In genomic region chr9:97695390-97695789, GRCh38 we compare ENCODE assay signal across 9 cellular contexts. TPM values are rescaled to one million over a fixed set of nuclear protein-coding genes. Genes with fewer than 3 reads are reported as not detected.
DNase-seq lines count a peak whose midpoint lies in the region; ATAC-seq, FAIRE-seq and TF ChIP-seq lines count a peak whose summit lies in the region.
"Had no signal": no experiment of that assay in that cellular context is flagged by ENCODE, and none has a peak within 500 bp of the region (broad histone marks: within the 10 kb centered on the region; RNA-seq: fewer than 3 reads in every experiment).

No MANE protein-coding gene starts in this region.

- TF ChIP-seq RAD21 in HepG2 (CRISPR knock-in tag; IDR thresholded peaks at IDR 0.05), result no peak

- TF ChIP-seq POLR2A in HepG2 (IDR thresholded peaks at IDR 0.05; ENCODE audit: insufficient read depth in 1 of 2, low read depth in 2 of 2, low read length in 2 of 2) (no peak), right lobe of liver (IDR thresholded peaks at IDR 0.05) (no peak), vagina (IDR thresholded peaks at IDR 0.05) (no peak)

- TF ChIP-seq CTCF in HepG2 (CRISPR knock-in tag; IDR thresholded peaks at IDR 0.05) (no peak), right lobe of liver (IDR thresholded peaks at IDR 0.05) (no peak), vagina (IDR thresholded peaks at IDR 0.05) (no peak)

- peaks cover 42% of the 10 kb centered on the region for H3K4me1 Mint-ChIP-seq in activated T-helper 2 cell treated with anti-CD3 and anti-CD28 coated beads, Interferon-gamma antibody, Interleukin-2, Interleukin-4, amounts not matched to agents 10 μg/mL and 5 μg/mL and 100 μg/mL, durations not matched to agents 14 hours and 24 hours and 36 hours (ENCODE audit: low read depth)
- H3K4me1 Mint-ChIP-seq in memory B cell, result peaks cover 43% of the 10 kb centered on the region

- no peaks in the 10 kb centered on the region for H3K27me3 Mint-ChIP-seq in activated T-helper 2 cell treated with anti-CD3 and anti-CD28 coated beads, Interferon-gamma antibody, Interleukin-2, Interleukin-4, amounts not matched to agents 10 μg/mL and 5 μg/mL and 100 μg/mL, durations not matched to agents 14 hours and 24 hours and 36 hours (ENCODE audit: low read depth)
- no peaks in the 10 kb centered on the region for H3K27me3 Mint-ChIP-seq in memory B cell

- peak overlapping the region; percentile 90 for H3K4me3 Mint-ChIP-seq in activated T-helper 2 cell treated with anti-CD3 and anti-CD28 coated beads, Interferon-gamma antibody, Interleukin-2, Interleukin-4, amounts not matched to agents 10 μg/mL and 5 μg/mL and 100 μg/mL, durations not matched to agents 14 hours and 24 hours and 36 hours (ENCODE audit: low read depth)
- H3K4me3 Mint-ChIP-seq in memory B cell, result peak overlapping the region; percentile 92

- H3K4me2 ChIP-seq in HepG2 (ENCODE audit: low read depth, low read length), result peak overlapping the region; percentile 81

- H3K9ac ChIP-seq in HepG2 (ENCODE audit: insufficient read depth, low read depth, low read length), result peak overlapping the region; percentile 92

- 25% methylated on average over 3 of the region's 3 CpGs for WGBS in HepG2 (ENCODE audit: low lambda C conversion rate)
- WGBS in right lobe of liver (ENCODE audit: insufficient coverage, low coverage, low lambda C conversion rate, missing lambda C conversion rate), result 64% methylated on average over 3 of the region's 3 CpGs

- POLR2A ChIA-PET in HepG2 (lab: Yijun Ruan, JAX), result interaction anchor here (1.1 to 2.8 kb wide), 2 partner anchors 62 to 227 kb away, joined by 3 to 20 read pairs; partner anchors contain the start of genes NCBP1, TRMO and TSTD2

- CTCF ChIA-PET in HepG2 (lab: Yijun Ruan, JAX; ENCODE audit: low intra/inter-chr PET ratio, low total read pairs), result no interaction called here

- TF ChIP-seq EP300 in HepG2 (IDR thresholded peaks at IDR 0.05; ENCODE audit: low read depth in 2 of 2, low read length in 2 of 2), result no peak
- TF ChIP-seq EP300 in HepG2 (CRISPR knock-in tag; IDR thresholded peaks at IDR 0.05; ENCODE audit: borderline replicate concordance), result no peak

- H3K36me3 ChIP-seq in HepG2 (replicated peaks in 1 of 2; ENCODE audit: control insufficient read depth in 1 of 2, insufficient read depth in 2 of 2, low read length in 2 of 2), result peaks cover 7 to 8% of the 10 kb centered on the region in 2 experiments; a peak in 4 of 5 replicates
- peaks cover 0 to 20% (median 10%) of the 10 kb centered on the region in 4 donors for H3K36me3 ChIP-seq in right lobe of liver
- peaks cover 0 to 19% of the 10 kb centered on the region in 2 donors for H3K36me3 ChIP-seq in vagina

- H3K4me3 ChIP-seq in HepG2 (replicated peaks in 1 of 3; ENCODE audit: insufficient read depth in 1 of 3, low read depth in 2 of 3, low read length in 3 of 3) (peak overlapping the region; percentile 83 to 86 (median 85); a peak in 5 of 6 replicates), right lobe of liver (no peak overlapping the region), vagina (peak overlapping the region; percentile 93 to 99)

- H4K20me1 ChIP-seq in HepG2 (ENCODE audit: insufficient read depth, low read length), result no peaks in the 10 kb centered on the region

- no TSS peak for BruUV-seq in HepG2 (replicated peaks; lab: Mats Ljungman, UMichigan)

- in situ Hi-C loops in HepG2 (cut with HindIII; ENCODE audit: extremely low pct_ligation_motif_present, low pct_unique_long_range_greater_than_20kb), result no loop called here

- FAIRE-seq in HepG2 (lab: Jason Lieb, UNC), result peak; percentile 4

- H3K9me3 Mint-ChIP-seq in activated T-helper 2 cell treated with anti-CD3 and anti-CD28 coated beads, Interferon-gamma antibody, Interleukin-2, Interleukin-4, amounts not matched to agents 10 μg/mL and 5 μg/mL and 100 μg/mL, durations not matched to agents 14 hours and 24 hours and 36 hours, result no peaks in the 10 kb centered on the region
- no peaks in the 10 kb centered on the region for H3K9me3 Mint-ChIP-seq in memory B cell

- H3K4me1 ChIP-seq in HepG2 (ENCODE audit: insufficient read depth, low read length) (peaks cover 57% of the 10 kb centered on the region), right lobe of liver (peaks cover 0 to 37% (median 11%) of the 10 kb centered on the region in 4 donors), vagina (peaks cover 48% of the 10 kb centered on the region)

- intact Hi-C loops in HepG2 (cut with micrococcal nuclease; ENCODE audit: unreplicated experiment) (no loop called here), right lobe of liver (cut with DNase I) (no loop called here), vagina (cut with DNase I) (no loop called here)
- intact Hi-C loops in activated T-helper 2 cell treated with anti-CD3 and anti-CD28 coated beads, Interferon-gamma antibody, Interleukin-2, Interleukin-4, amounts not matched to agents 10 μg/mL and 5 μg/mL and 100 μg/mL, durations not matched to agents 14 hours and 24 hours and 36 hours (cut with micrococcal nuclease), result loop anchor here (5.0 kb wide), 1 partner anchor 207 kb away; no protein-coding TSS in a partner anchor

- H3K9me3 ChIP-seq in HepG2 (ENCODE audit: low read length), result no peaks in the 10 kb centered on the region
- no peaks in the 10 kb centered on the region for H3K9me3 ChIP-seq in right lobe of liver
- H3K9me3 ChIP-seq in vagina, result no peaks in the 10 kb centered on the region

- peaks cover 34% of the 10 kb centered on the region for H3K79me2 ChIP-seq in HepG2 (ENCODE audit: insufficient read depth, low read length)

- peaks cover 36% of the 10 kb centered on the region for H3K36me3 Mint-ChIP-seq in activated T-helper 2 cell treated with anti-CD3 and anti-CD28 coated beads, Interferon-gamma antibody, Interleukin-2, Interleukin-4, amounts not matched to agents 10 μg/mL and 5 μg/mL and 100 μg/mL, durations not matched to agents 14 hours and 24 hours and 36 hours (ENCODE audit: low read depth)
- H3K36me3 Mint-ChIP-seq in memory B cell, result peaks cover 6% of the 10 kb centered on the region

- ATAC-seq in HepG2 (no peak), right lobe of liver (no peak), memory B cell (ENCODE audit: low read depth) (no peak)

- no peak overlapping the region for H2AFZ ChIP-seq in HepG2 (ENCODE audit: low read length)

- DNase-seq in HepG2 (ENCODE audit: low spot score) (no peak), right lobe of liver (no peak), memory B cell (ENCODE audit: low spot score in 2 of 2) (no peak), vagina (ENCODE audit: extremely low spot score in 2 of 2) (no peak), SKM-1 (lab: John Stamatoyannopoulos, UW; ENCODE audit: unreplicated experiment) (no peak), SHP77 treated with DMSO at 0.1 percent for 48 hours (lab: John Stamatoyannopoulos, UW) (no peak)
- DNase-seq in activated T-helper 2 cell treated with anti-CD3 and anti-CD28 coated beads, Interferon-gamma antibody, Interleukin-2, Interleukin-4, amounts not matched to agents 10 μg/mL and 5 μg/mL and 100 μg/mL, durations not matched to agents 14 hours and 24 hours and 36 hours (ENCODE audit: low spot score), result no peak
- no peak for DNase-seq in stimulated activated CD4-positive, alpha-beta T cell treated with anti-CD3 and anti-CD28 coated beads, Interleukin-2, amount 100 ng/mL, for 24 hours
- DNase-seq: NCI-H2171 treated with DMSO at 0.1 percent for 48 hours had no signal

- H3K27ac ChIP-seq in HepG2 (ENCODE audit: extremely low read length, insufficient read depth, low read length) (no peak overlapping the region), right lobe of liver (no peak overlapping the region), vagina (no peak overlapping the region)

- peak overlapping the region; percentile 83 for H3K27ac Mint-ChIP-seq in activated T-helper 2 cell treated with anti-CD3 and anti-CD28 coated beads, Interferon-gamma antibody, Interleukin-2, Interleukin-4, amounts not matched to agents 10 μg/mL and 5 μg/mL and 100 μg/mL, durations not matched to agents 14 hours and 24 hours and 36 hours
- H3K27ac Mint-ChIP-seq in memory B cell, result no peak overlapping the region

- H3K27me3 ChIP-seq in HepG2 (ENCODE audit: control insufficient read depth in 1 of 2, insufficient read depth in 2 of 2, low read length in 2 of 2), result no peaks in the 10 kb centered on the region
- no peaks in the 10 kb centered on the region for H3K27me3 ChIP-seq in right lobe of liver
- H3K27me3 ChIP-seq in vagina, result no peaks in the 10 kb centered on the region

TF ChIP-seq in HepG2, 621 proteins besides CTCF, POLR2A, EP300 and RAD21 (continues in another document):
- no peak for TF ChIP-seq TAF15 (IDR thresholded peaks at IDR 0.05; ENCODE audit: low read depth, low read length, poor library complexity, severe bottlenecking)
- no peak for TF ChIP-seq RNF2 (conservative IDR thresholded peaks at IDR 0.05; ENCODE audit: low read depth)
- no peak for TF ChIP-seq ZEB1 (IDR thresholded peaks at IDR 0.05; ENCODE audit: insufficient replicate concordance, low read depth)

RNA-seq across cellular contexts. Expression of gene XPA, which starts 1.8 kb away (rescaled TPM):
- total RNA-seq in HepG2 (2016; rRNA removed; fragmentation: Illumina TruSeq; extraction: Trizol), result 12.5 and 15.2 TPM in 2 replicates
- 6.3 TPM in 2 replicates for total RNA-seq in HepG2 (2016; cell fraction: cytosol; rRNA removed; fragmentation: Illumina TruSeq; extraction: Trizol; ENCODE audit: low read depth)
- 12.1 and 13.9 TPM in 2 replicates for total RNA-seq in HepG2 (2016; cell fraction: insoluble cytoplasmic fraction; rRNA removed; fragmentation: Illumina TruSeq; extraction: Trizol)
- total RNA-seq in HepG2 (2016; cell fraction: membrane; rRNA removed; fragmentation: Illumina TruSeq; extraction: Trizol), result 6.6 and 7.3 TPM in 2 replicates
- total RNA-seq in HepG2 (2016; cell fraction: nucleus; rRNA removed; fragmentation: Illumina TruSeq; extraction: Trizol), result 14.5 and 16.6 TPM in 2 replicates
- 2.3 and 2.5 TPM in 2 replicates for polyA plus RNA-seq in HepG2 (2011; rRNA removed)
- 1.2 and 1.4 TPM in 2 replicates for polyA plus RNA-seq in HepG2 (2011; cell fraction: cytosol; rRNA removed)
- 1.9 and 3.0 TPM in 2 replicates for polyA plus RNA-seq in HepG2 (2011; cell fraction: nucleus; rRNA removed)
- 8.1 and 11.3 TPM in 2 replicates for polyA plus RNA-seq in HepG2 (2012)
- polyA plus RNA-seq in HepG2 (2016; cell fraction: cytosol; fragmentation: Illumina TruSeq; extraction: Trizol; ENCODE audit: low read depth), result 5.1 and 5.4 TPM in 2 replicates
- 14.8 and 17.1 TPM in 2 replicates for polyA plus RNA-seq in HepG2 (2016; cell fraction: insoluble cytoplasmic fraction; fragmentation: Illumina TruSeq; extraction: Trizol; ENCODE audit: low read depth)
- polyA plus RNA-seq in HepG2 (2016; cell fraction: membrane; fragmentation: Illumina TruSeq; extraction: Trizol; ENCODE audit: low read depth), result 5.3 and 5.8 TPM in 2 replicates
- 16.5 and 19.7 TPM in 2 replicates for polyA plus RNA-seq in HepG2 (2016; cell fraction: nucleus; fragmentation: Illumina TruSeq; extraction: Trizol; ENCODE audit: insufficient read depth, low read depth)
- polyA minus RNA-seq in HepG2 (2011; rRNA and poly(A)+ RNA removed; ENCODE audit: low replicate concordance), result 0.77 and 1.4 TPM in 2 replicates
- polyA minus RNA-seq in HepG2 (2011; cell fraction: cytosol; rRNA and poly(A)+ RNA removed), result 1.3 and 3.5 TPM in 2 replicates
- polyA minus RNA-seq in HepG2 (2011; cell fraction: nucleus; rRNA and poly(A)+ RNA removed), result 16.7 and 17.8 TPM in 2 replicates
- total RNA-seq in right lobe of liver, result 1 to 10 TPM; 4.4 to 9.0 (median 6.7) TPM
- total RNA-seq in activated T-helper 2 cell treated with anti-CD3 and anti-CD28 coated beads, Interferon-gamma antibody, Interleukin-2, Interleukin-4, amounts not matched to agents 10 μg/mL and 5 μg/mL and 100 μg/mL, durations not matched to agents 14 hours and 24 hours and 36 hours, result 10.3 and 14.6 TPM in 2 replicates
- 16.7 TPM for total RNA-seq in vagina

Comparison
In these comparisons a context has a peak if more than half of its experiments do, and no peak if none do; other contexts are left out.
1. H3K4me3 ChIP-seq: peak in HepG2 (3 of 3) and vagina (2 of 2); none in right lobe of liver (0 of 3).